In the genomic region with DNA sequence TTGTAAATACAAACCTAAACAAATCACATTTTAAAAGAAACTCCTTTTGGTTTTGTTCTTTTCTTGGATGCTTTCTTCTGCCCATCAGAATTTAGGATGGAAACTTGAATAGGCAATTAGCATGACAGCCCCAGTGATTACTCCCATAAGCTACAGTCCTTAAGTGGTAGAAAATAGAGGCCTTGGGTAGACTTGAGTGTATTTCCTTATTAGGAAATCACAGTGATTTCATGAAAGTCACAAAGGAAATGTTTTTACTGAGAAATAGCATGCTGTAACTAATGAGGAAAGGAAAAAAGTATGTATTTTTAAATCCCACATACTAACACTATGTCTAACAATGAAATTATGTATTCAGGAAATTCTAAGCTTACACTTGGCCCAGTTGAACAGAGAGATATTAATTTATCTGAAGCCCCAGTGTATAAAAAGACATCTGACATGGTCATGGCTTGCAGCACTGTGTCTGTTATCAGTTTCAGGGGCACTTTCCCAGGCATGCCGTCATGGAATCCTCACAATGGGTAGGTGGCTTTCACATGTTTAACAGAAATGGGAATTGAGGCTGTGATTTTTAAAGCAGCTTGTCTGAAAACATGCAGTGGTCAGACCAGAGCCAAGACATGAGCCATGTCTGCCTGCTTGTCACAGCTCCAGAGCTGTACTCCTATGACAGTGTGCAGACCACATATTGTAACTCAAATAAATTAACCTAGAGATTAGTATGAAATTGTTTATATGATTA, we compare ENCODE assay signal across 1 cellular context.
TF ChIP-seq lines count a peak whose summit lies in the region.

No MANE protein-coding gene starts in this region.

TF ChIP-seq in SK-N-SH, 30 proteins besides CTCF, POLR2A, EP300 and RAD21 (continued from another document):
- TF ChIP-seq, protein P1, sequence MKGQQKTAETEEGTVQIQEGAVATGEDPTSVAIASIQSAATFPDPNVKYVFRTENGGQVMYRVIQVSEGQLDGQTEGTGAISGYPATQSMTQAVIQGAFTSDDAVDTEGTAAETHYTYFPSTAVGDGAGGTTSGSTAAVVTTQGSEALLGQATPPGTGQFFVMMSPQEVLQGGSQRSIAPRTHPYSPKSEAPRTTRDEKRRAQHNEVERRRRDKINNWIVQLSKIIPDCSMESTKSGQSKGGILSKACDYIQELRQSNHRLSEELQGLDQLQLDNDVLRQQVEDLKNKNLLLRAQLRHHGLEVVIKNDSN (IDR thresholded peaks at IDR 0.05; ENCODE audit: borderline replicate concordance, low read depth): no peak
- TF ChIP-seq TCF12 (IDR thresholded peaks at IDR 0.05): peak; percentile 62
- no peak for TF ChIP-seq MEF2A (IDR thresholded peaks at IDR 0.05; ENCODE audit: borderline replicate concordance, low read depth)
- no peak for TF ChIP-seq JUND (IDR thresholded peaks at IDR 0.05)
- no peak for TF ChIP-seq GABPA (IDR thresholded peaks at IDR 0.05; ENCODE audit: low read depth)
- no peak for TF ChIP-seq SMC3 (IDR thresholded peaks at IDR 0.05; ENCODE audit: low read depth, low read length)
- TF ChIP-seq, protein P2, sequence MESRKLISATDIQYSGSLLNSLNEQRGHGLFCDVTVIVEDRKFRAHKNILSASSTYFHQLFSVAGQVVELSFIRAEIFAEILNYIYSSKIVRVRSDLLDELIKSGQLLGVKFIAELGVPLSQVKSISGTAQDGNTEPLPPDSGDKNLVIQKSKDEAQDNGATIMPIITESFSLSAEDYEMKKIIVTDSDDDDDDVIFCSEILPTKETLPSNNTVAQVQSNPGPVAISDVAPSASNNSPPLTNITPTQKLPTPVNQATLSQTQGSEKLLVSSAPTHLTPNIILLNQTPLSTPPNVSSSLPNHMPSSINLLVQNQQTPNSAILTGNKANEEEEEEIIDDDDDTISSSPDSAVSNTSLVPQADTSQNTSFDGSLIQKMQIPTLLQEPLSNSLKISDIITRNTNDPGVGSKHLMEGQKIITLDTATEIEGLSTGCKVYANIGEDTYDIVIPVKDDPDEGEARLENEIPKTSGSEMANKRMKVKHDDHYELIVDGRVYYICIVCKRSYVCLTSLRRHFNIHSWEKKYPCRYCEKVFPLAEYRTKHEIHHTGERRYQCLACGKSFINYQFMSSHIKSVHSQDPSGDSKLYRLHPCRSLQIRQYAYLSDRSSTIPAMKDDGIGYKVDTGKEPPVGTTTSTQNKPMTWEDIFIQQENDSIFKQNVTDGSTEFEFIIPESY (IDR thresholded peaks at IDR 0.05; ENCODE audit: borderline replicate concordance, low read depth): no peak
- TF ChIP-seq FOXM1 (IDR thresholded peaks at IDR 0.05; ENCODE audit: low read depth): no peak
- TF ChIP-seq, protein P3, sequence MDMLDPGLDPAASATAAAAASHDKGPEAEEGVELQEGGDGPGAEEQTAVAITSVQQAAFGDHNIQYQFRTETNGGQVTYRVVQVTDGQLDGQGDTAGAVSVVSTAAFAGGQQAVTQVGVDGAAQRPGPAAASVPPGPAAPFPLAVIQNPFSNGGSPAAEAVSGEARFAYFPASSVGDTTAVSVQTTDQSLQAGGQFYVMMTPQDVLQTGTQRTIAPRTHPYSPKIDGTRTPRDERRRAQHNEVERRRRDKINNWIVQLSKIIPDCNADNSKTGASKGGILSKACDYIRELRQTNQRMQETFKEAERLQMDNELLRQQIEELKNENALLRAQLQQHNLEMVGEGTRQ (IDR thresholded peaks at IDR 0.05; ENCODE audit: borderline replicate concordance, low read depth, low read length): no peak
- no peak for TF ChIP-seq NRF1 (IDR thresholded peaks at IDR 0.05; ENCODE audit: low read depth, low read length)
- no peak for TF ChIP-seq RFX5 (IDR thresholded peaks at IDR 0.05; ENCODE audit: low read length)
- no peak for TF ChIP-seq NFIC (IDR thresholded peaks at IDR 0.05; ENCODE audit: borderline replicate concordance)
- peak; percentile 83 for TF ChIP-seq MXI1 (IDR thresholded peaks at IDR 0.05; ENCODE audit: low read depth, low read length)
- TF ChIP-seq, protein P4, sequence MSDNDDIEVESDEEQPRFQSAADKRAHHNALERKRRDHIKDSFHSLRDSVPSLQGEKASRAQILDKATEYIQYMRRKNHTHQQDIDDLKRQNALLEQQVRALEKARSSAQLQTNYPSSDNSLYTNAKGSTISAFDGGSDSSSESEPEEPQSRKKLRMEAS (IDR thresholded peaks at IDR 0.05; ENCODE audit: low read depth): no peak
- TF ChIP-seq SIN3A (IDR thresholded peaks at IDR 0.05; ENCODE audit: borderline replicate concordance, low read depth, low read length): no peak
- no peak for TF ChIP-seq POLR2AphosphoS5 (IDR thresholded peaks at IDR 0.05; ENCODE audit: low read depth, low read length)
- no peak for TF ChIP-seq YY1 (IDR thresholded peaks at IDR 0.05; ENCODE audit: low read depth)
- TF ChIP-seq FOXJ3 (CRISPR knock-in tag; IDR thresholded peaks at IDR 0.05): 0 out of 2 replicates have a peak, but pooled peaks have one; percentile 62
- no peak for TF ChIP-seq TEAD4 (IDR thresholded peaks at IDR 0.05; ENCODE audit: borderline replicate concordance, insufficient read depth)
- TF ChIP-seq GATA2 (CRISPR knock-in tag; IDR thresholded peaks at IDR 0.05): peak; percentile 78
- TF ChIP-seq CHD2 (IDR thresholded peaks at IDR 0.05; ENCODE audit: low read length, partially characterized antibody): peak; percentile 59
- TF ChIP-seq, protein P5, sequence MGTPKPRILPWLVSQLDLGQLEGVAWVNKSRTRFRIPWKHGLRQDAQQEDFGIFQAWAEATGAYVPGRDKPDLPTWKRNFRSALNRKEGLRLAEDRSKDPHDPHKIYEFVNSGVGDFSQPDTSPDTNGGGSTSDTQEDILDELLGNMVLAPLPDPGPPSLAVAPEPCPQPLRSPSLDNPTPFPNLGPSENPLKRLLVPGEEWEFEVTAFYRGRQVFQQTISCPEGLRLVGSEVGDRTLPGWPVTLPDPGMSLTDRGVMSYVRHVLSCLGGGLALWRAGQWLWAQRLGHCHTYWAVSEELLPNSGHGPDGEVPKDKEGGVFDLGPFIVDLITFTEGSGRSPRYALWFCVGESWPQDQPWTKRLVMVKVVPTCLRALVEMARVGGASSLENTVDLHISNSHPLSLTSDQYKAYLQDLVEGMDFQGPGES (IDR thresholded peaks at IDR 0.05; ENCODE audit: low read depth, low read length): no peak
